Comparison of ENCODE assay signal across 1 cellular context in the genomic region with DNA sequence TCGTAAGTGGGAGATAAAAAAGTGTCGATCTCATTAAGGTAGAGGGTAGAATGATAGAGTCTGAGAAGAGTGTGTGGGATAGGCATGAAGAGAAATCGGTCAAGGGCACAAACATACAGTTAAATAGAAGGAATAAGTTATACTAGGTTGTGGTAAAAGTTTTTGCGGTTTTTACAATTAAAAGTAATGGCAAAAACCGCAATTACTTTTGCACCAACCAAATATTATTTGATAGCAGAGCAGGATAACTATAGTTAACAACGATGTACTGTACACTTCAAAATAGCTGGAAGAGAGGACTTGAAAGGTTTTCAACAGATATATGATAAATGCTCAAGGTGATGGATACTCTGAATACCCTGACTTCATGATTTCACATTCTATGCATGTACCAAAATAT.
TF ChIP-seq lines count a peak whose summit lies in the region.

No MANE protein-coding gene starts in this region.

TF ChIP-seq in HepG2, 621 proteins besides CTCF, POLR2A, EP300 and RAD21 (continued from another document):
- TF ChIP-seq, protein P1, sequence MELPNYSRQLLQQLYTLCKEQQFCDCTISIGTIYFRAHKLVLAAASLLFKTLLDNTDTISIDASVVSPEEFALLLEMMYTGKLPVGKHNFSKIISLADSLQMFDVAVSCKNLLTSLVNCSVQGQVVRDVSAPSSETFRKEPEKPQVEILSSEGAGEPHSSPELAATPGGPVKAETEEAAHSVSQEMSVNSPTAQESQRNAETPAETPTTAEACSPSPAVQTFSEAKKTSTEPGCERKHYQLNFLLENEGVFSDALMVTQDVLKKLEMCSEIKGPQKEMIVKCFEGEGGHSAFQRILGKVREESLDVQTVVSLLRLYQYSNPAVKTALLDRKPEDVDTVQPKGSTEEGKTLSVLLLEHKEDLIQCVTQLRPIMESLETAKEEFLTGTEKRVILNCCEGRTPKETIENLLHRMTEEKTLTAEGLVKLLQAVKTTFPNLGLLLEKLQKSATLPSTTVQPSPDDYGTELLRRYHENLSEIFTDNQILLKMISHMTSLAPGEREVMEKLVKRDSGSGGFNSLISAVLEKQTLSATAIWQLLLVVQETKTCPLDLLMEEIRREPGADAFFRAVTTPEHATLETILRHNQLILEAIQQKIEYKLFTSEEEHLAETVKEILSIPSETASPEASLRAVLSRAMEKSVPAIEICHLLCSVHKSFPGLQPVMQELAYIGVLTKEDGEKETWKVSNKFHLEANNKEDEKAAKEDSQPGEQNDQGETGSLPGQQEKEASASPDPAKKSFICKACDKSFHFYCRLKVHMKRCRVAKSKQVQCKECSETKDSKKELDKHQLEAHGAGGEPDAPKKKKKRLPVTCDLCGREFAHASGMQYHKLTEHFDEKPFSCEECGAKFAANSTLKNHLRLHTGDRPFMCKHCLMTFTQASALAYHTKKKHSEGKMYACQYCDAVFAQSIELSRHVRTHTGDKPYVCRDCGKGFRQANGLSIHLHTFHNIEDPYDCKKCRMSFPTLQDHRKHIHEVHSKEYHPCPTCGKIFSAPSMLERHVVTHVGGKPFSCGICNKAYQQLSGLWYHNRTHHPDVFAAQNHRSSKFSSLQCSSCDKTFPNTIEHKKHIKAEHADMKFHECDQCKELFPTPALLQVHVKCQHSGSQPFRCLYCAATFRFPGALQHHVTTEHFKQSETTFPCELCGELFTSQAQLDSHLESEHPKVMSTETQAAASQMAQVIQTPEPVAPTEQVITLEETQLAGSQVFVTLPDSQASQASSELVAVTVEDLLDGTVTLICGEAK (IDR thresholded peaks at IDR 0.05) = peak; percentile 78
- TF ChIP-seq, protein P1 (CRISPR knock-in tag; IDR thresholded peaks at IDR 0.05) = no peak
